In the genomic region with DNA sequence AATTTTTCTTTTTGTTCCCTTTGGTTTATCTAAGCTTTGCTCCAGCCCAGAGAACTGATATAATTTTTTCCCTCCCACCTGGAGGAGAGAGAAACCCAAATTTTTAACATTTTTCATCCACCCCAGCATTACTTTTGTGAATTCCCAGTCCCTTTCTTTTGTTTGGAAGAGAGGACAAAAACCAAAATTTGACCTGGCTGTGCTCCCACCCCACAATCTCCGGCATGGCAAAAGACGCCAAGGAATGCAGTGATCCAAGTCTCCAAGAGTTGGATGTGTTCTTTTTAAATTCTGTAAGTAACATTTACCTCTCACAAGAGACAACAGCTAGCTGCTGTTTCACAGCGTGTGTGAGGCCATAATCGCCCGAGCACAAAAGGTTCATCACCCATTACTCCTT, we compare ENCODE assay signal across 1 cellular context.
TF ChIP-seq lines count a peak whose summit lies in the region.

No MANE protein-coding gene starts in this region.

TF ChIP-seq in SK-N-SH, 30 proteins besides CTCF, POLR2A, EP300 and RAD21:
- TF ChIP-seq, protein P1, sequence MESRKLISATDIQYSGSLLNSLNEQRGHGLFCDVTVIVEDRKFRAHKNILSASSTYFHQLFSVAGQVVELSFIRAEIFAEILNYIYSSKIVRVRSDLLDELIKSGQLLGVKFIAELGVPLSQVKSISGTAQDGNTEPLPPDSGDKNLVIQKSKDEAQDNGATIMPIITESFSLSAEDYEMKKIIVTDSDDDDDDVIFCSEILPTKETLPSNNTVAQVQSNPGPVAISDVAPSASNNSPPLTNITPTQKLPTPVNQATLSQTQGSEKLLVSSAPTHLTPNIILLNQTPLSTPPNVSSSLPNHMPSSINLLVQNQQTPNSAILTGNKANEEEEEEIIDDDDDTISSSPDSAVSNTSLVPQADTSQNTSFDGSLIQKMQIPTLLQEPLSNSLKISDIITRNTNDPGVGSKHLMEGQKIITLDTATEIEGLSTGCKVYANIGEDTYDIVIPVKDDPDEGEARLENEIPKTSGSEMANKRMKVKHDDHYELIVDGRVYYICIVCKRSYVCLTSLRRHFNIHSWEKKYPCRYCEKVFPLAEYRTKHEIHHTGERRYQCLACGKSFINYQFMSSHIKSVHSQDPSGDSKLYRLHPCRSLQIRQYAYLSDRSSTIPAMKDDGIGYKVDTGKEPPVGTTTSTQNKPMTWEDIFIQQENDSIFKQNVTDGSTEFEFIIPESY (IDR thresholded peaks at IDR 0.05; ENCODE audit: borderline replicate concordance, low read depth) = no peak
- no peak for TF ChIP-seq TCF12 (IDR thresholded peaks at IDR 0.05)
- TF ChIP-seq, protein P2, sequence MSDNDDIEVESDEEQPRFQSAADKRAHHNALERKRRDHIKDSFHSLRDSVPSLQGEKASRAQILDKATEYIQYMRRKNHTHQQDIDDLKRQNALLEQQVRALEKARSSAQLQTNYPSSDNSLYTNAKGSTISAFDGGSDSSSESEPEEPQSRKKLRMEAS (IDR thresholded peaks at IDR 0.05; ENCODE audit: low read depth) = no peak
